1 cellular context compared by ENCODE assay signal in genomic region chr1:1122981-1123480, GRCh38.
TF ChIP-seq lines count a peak whose summit lies in the region.

No MANE protein-coding gene starts in this region.

TF ChIP-seq in HepG2, 621 proteins besides CTCF, POLR2A, EP300 and RAD21 (continued from another document and continues in another):
- no peak for TF ChIP-seq ZNF646 (CRISPR knock-in tag; IDR thresholded peaks at IDR 0.05)
- peak; percentile 55; the same call in 1 of the 2 replicates for TF ChIP-seq ZNF292 (CRISPR knock-in tag; IDR thresholded peaks at IDR 0.05; ENCODE audit: borderline replicate concordance, low read depth)
- 0 out of 2 replicates have a peak, but pooled peaks have one; percentile 16 for TF ChIP-seq HDAC1 (CRISPR knock-in tag; IDR thresholded peaks at IDR 0.05)
- TF ChIP-seq ZNF138 (CRISPR knock-in tag; IDR thresholded peaks at IDR 0.05; ENCODE audit: low read depth): no peak
- TF ChIP-seq ZMAT5 (CRISPR knock-in tag; IDR thresholded peaks at IDR 0.05; ENCODE audit: borderline replicate concordance, low read depth): no peak
- 0 out of 2 replicates have a peak, but pooled peaks have one; percentile 9 for TF ChIP-seq ZNF607 (CRISPR knock-in tag; IDR thresholded peaks at IDR 0.05; ENCODE audit: borderline replicate concordance)
- TF ChIP-seq STAT5B (CRISPR knock-in tag; IDR thresholded peaks at IDR 0.05): no peak
- peak; percentile 14; the same call in 1 of the 2 replicates for TF ChIP-seq ARNTL (CRISPR knock-in tag; IDR thresholded peaks at IDR 0.05)
- no peak for TF ChIP-seq ZNF629 (CRISPR knock-in tag; conservative IDR thresholded peaks at IDR 0.05)
- TF ChIP-seq FOXA1 (IDR thresholded peaks at IDR 0.05): no peak
- TF ChIP-seq FOXA1 (CRISPR knock-in tag; IDR thresholded peaks at IDR 0.05): peak; percentile 58; the same call in 1 of the 2 replicates
- no peak for TF ChIP-seq RAD51 (IDR thresholded peaks at IDR 0.05; ENCODE audit: borderline replicate concordance)
- TF ChIP-seq LRRFIP1 (CRISPR knock-in tag; conservative IDR thresholded peaks at IDR 0.05): no peak
- no peak for TF ChIP-seq MAX (IDR thresholded peaks at IDR 0.05)
- peak; percentile 12; the same call in 1 of the 2 replicates for TF ChIP-seq ZNF510 (CRISPR knock-in tag; IDR thresholded peaks at IDR 0.05; ENCODE audit: low read depth)
- TF ChIP-seq HOMEZ (CRISPR knock-in tag; IDR thresholded peaks at IDR 0.05; ENCODE audit: low read depth): no peak
- no peak for TF ChIP-seq NRL (CRISPR knock-in tag; IDR thresholded peaks at IDR 0.05; ENCODE audit: borderline replicate concordance)
- TF ChIP-seq RCOR2 (CRISPR knock-in tag; IDR thresholded peaks at IDR 0.05): no peak
- TF ChIP-seq LCORL (IDR thresholded peaks at IDR 0.05): no peak
- TF ChIP-seq LCORL (CRISPR knock-in tag; IDR thresholded peaks at IDR 0.05): no peak
- TF ChIP-seq CBX5 (CRISPR knock-in tag; IDR thresholded peaks at IDR 0.05; ENCODE audit: borderline replicate concordance): peak; percentile 62; the same call in 1 of the 2 replicates
- no peak for TF ChIP-seq MED8 (CRISPR knock-in tag; IDR thresholded peaks at IDR 0.05; ENCODE audit: insufficient replicate concordance)
- TF ChIP-seq AFF4 (CRISPR knock-in tag; IDR thresholded peaks at IDR 0.05): no peak
- TF ChIP-seq PRDM4 (CRISPR knock-in tag; IDR thresholded peaks at IDR 0.05; ENCODE audit: borderline replicate concordance): no peak
- TF ChIP-seq ZMAT3 (CRISPR knock-in tag; conservative IDR thresholded peaks at IDR 0.05): 0 out of 2 replicates have a peak, but pooled peaks have one; percentile 5
- peak; percentile 25; the same call in 1 of the 2 replicates for TF ChIP-seq ERF (CRISPR knock-in tag; IDR thresholded peaks at IDR 0.05)
- no peak for TF ChIP-seq EHMT2 (IDR thresholded peaks at IDR 0.05; ENCODE audit: borderline replicate concordance, low read depth, low read length)
- TF ChIP-seq ZNF230 (CRISPR knock-in tag; IDR thresholded peaks at IDR 0.05): no peak
- 0 out of 2 replicates have a peak, but pooled peaks have one; percentile 68 for TF ChIP-seq ZNF232 (CRISPR knock-in tag; IDR thresholded peaks at IDR 0.05; ENCODE audit: borderline replicate concordance)
- TF ChIP-seq KDM2A (CRISPR knock-in tag; IDR thresholded peaks at IDR 0.05; ENCODE audit: borderline replicate concordance, low read depth): peak; percentile 43; the same call in 1 of the 2 replicates
- TF ChIP-seq ZNF556 (CRISPR knock-in tag; IDR thresholded peaks at IDR 0.05; ENCODE audit: borderline replicate concordance): no peak
- TF ChIP-seq STAG1 (CRISPR knock-in tag; IDR thresholded peaks at IDR 0.05): peak; percentile 2; the same call in 1 of the 2 replicates
- 0 out of 2 replicates have a peak, but pooled peaks have one; percentile 18 for TF ChIP-seq POGZ (CRISPR knock-in tag; IDR thresholded peaks at IDR 0.05)
- TF ChIP-seq MLLT10 (CRISPR knock-in tag; IDR thresholded peaks at IDR 0.05): no peak
- TF ChIP-seq HCFC1 (IDR thresholded peaks at IDR 0.05; ENCODE audit: low read depth, low read length): no peak
- no peak for TF ChIP-seq GTF2F1 (IDR thresholded peaks at IDR 0.05; ENCODE audit: low read length)
- no peak for TF ChIP-seq ATF7-NPFF (CRISPR knock-in tag; IDR thresholded peaks at IDR 0.05; ENCODE audit: low read depth)
- peak; percentile 22; the same call in 1 of the 2 replicates for TF ChIP-seq FOXA3 (CRISPR knock-in tag; IDR thresholded peaks at IDR 0.05)
- no peak for TF ChIP-seq ZNF703 (CRISPR knock-in tag; IDR thresholded peaks at IDR 0.05; ENCODE audit: borderline replicate concordance)
- TF ChIP-seq PPARG (CRISPR knock-in tag; conservative IDR thresholded peaks at IDR 0.05): 0 out of 2 replicates have a peak, but pooled peaks have one; percentile 33
- no peak for TF ChIP-seq EZH2 (conservative IDR thresholded peaks at IDR 0.05; ENCODE audit: low read depth, low read length)
- no peak for TF ChIP-seq SMAD1 (CRISPR knock-in tag; IDR thresholded peaks at IDR 0.05; ENCODE audit: borderline replicate concordance, low read depth)
- TF ChIP-seq ZNF512B (CRISPR knock-in tag; IDR thresholded peaks at IDR 0.05; ENCODE audit: borderline replicate concordance): 0 out of 2 replicates have a peak, but pooled peaks have one; percentile 56
